ENCODE assay signal across 8 cellular contexts in genomic region chr1:11658542-11658941, GRCh38.
"Had no signal": no experiment of that assay in that cellular context is flagged by ENCODE, and none has a peak within 500 bp of the region (broad histone marks: within the 10 kb centered on the region; RNA-seq: fewer than 3 reads in every experiment).

No MANE protein-coding gene starts in this region.

- H3K27ac ChIP-seq: HL-60 had no signal

- DNase-seq: H9, HCEC 1CT, IMR-90, KBM-7 had no signal

- H3K4me3 ChIP-seq: GM23338 had no signal

- FAIRE-seq: H1, H54 had no signal

- H3K4me3 Mint-ChIP-seq: GM23338, H9 had no signal

- ATAC-seq: GM23338 had no signal

- H2AFZ ChIP-seq: GM23338 had no signal

- H3K4me2 ChIP-seq: GM23338 had no signal

- H3K9me3 Mint-ChIP-seq: GM23338, H9 had no signal

- H3K27ac Mint-ChIP-seq: GM23338, H9 had no signal
